Comparison of ENCODE assay signal across 8 cellular contexts in genomic region chr11:96112192-96113099, GRCh38.
DNase-seq lines count a peak whose midpoint lies in the region; ATAC-seq and TF ChIP-seq lines count a peak whose summit lies in the region.

No MANE protein-coding gene starts in this region.

- no peak overlapping the region for H3K27ac Mint-ChIP-seq in progenitor cell of endocrine pancreas

- H3K4me3 ChIP-seq in fibroblast of lung (replicated peaks in 1 of 4; ENCODE audit: control extremely low read depth in 1 of 4, insufficient read depth in 1 of 4, low read depth in 3 of 4, low read length in 4 of 4), result no peak overlapping the region
- no peak overlapping the region for H3K4me3 ChIP-seq in transverse colon

- H3K27ac ChIP-seq in fibroblast of lung (ENCODE audit: insufficient read depth, low read length) (peak overlapping the region; percentile 29), transverse colon (peak overlapping the region; percentile 32 to 66 (median 48))

- no peak for TF ChIP-seq CTCF in fibroblast of lung (conservative IDR thresholded peaks at IDR 0.05 in 1 of 2, IDR thresholded peaks at IDR 0.05 in 1 of 2; ENCODE audit: low read depth in 1 of 2, low read length in 2 of 2)
- no peak for TF ChIP-seq CTCF in transverse colon (IDR thresholded peaks at IDR 0.05)
- no peak for TF ChIP-seq CTCF in progenitor cell of endocrine pancreas (IDR thresholded peaks at IDR 0.05; ENCODE audit: unreplicated experiment)

- H3K9me3 Mint-ChIP-seq in progenitor cell of endocrine pancreas (ENCODE audit: low read depth), result no peaks in the 10 kb centered on the region

- H3K36me3 ChIP-seq in fibroblast of lung (ENCODE audit: control insufficient read depth, insufficient read depth, low read length), result no peaks in the 10 kb centered on the region
- H3K36me3 ChIP-seq in transverse colon, result no peaks in the 10 kb centered on the region

- intact Hi-C loops in transverse colon (cut with DNase I; ENCODE audit: low total_unique reads) (no loop called here), posterior cingulate gyrus (cut with DNase I) (no loop called here)

- no peak for TF ChIP-seq POLR2A in transverse colon (IDR thresholded peaks at IDR 0.05)

- H3K79me2 ChIP-seq in fibroblast of lung (ENCODE audit: control insufficient read depth, insufficient read depth, low read length), result no peaks in the 10 kb centered on the region

- ATAC-seq in HG03280 (IDR thresholded peaks at IDR 0.05; ENCODE audit: unreplicated experiment), result peak; percentile 91

- H3K4me2 ChIP-seq in fibroblast of lung (ENCODE audit: extremely low read depth, insufficient read depth, low read length), result peak overlapping the region; percentile 4

- no peak for TF ChIP-seq EP300 in transverse colon (IDR thresholded peaks at IDR 0.05; ENCODE audit: low read depth)

- H2AFZ ChIP-seq in fibroblast of lung (ENCODE audit: low read length), result no peak overlapping the region

- H3K4me3 Mint-ChIP-seq in progenitor cell of endocrine pancreas (ENCODE audit: low read depth), result no peak overlapping the region

- WGBS in transverse colon (ENCODE audit: low coverage in 1 of 2), 2 donors, result 82 to 83% methylated on average over 3 to 5 of the region's 5 CpGs

- H3K27me3 Mint-ChIP-seq in progenitor cell of endocrine pancreas, result no peaks in the 10 kb centered on the region

- H3K36me3 Mint-ChIP-seq in progenitor cell of endocrine pancreas (ENCODE audit: insufficient read depth), result no peaks in the 10 kb centered on the region

- in situ Hi-C loops in transverse colon (cut with MboI; ENCODE audit: low pct_ligation_motif_present in 1 of 4, low pct_unique_long_range_greater_than_20kb in 1 of 4, low sequenced_read_pairs in 3 of 4), result no loop called here

- H3K4me1 ChIP-seq in fibroblast of lung (ENCODE audit: control insufficient read depth, extremely low read depth, insufficient read depth, low read length) (peaks cover 6% of the 10 kb centered on the region), transverse colon (peaks cover 0 to 37% (median 11%) of the 10 kb centered on the region in 4 donors)

- H4K20me1 ChIP-seq in fibroblast of lung (ENCODE audit: control insufficient read depth, extremely low read depth, insufficient read depth, low read length), result no peaks in the 10 kb centered on the region

- H3K27me3 ChIP-seq in fibroblast of lung (ENCODE audit: control insufficient read depth, insufficient read depth, low read length) (no peaks in the 10 kb centered on the region), transverse colon (no peaks in the 10 kb centered on the region)

- H3K9ac ChIP-seq in fibroblast of lung (ENCODE audit: insufficient read depth, low read length), result no peak overlapping the region

- peak; percentile 10 for DNase-seq in stimulated activated CD4-positive, alpha-beta T cell treated with anti-CD3 and anti-CD28 coated beads, Interleukin-15, amount 100 ng/mL, for 48 hours (ENCODE audit: low read depth in 2 of 2)
- DNase-seq in stimulated activated CD4-positive, alpha-beta T cell treated with anti-CD3 and anti-CD28 coated beads, Interleukin-12 subunit alpha, Interleukin-12 subunit beta, amount 100 ng/mL, for 4 hours, result no peak
- DNase-seq in fibroblast of lung (ENCODE audit: low read depth in 2 of 2) (peak in 1 of 2 donors; percentile 36), transverse colon (no peak), progenitor cell of endocrine pancreas (ENCODE audit: low spot score, unreplicated experiment) (no peak), CD1c-positive myeloid dendritic cell (ENCODE audit: extremely low spot score) (no peak), posterior cingulate gyrus (no peak)

- H3K9me3 ChIP-seq in fibroblast of lung (ENCODE audit: control insufficient read depth, insufficient read depth, low read depth, low read length), result no peaks in the 10 kb centered on the region
- H3K9me3 ChIP-seq in transverse colon, result no peaks in the 10 kb centered on the region

- H3K4me1 Mint-ChIP-seq in progenitor cell of endocrine pancreas (ENCODE audit: low read depth), result peaks cover 26% of the 10 kb centered on the region

Comparison
In these comparisons a context has a peak if more than half of its experiments do, and no peak if none do; other contexts are left out.
1. DNase-seq: peak in stimulated activated CD4-positive, alpha-beta T cell treated with anti-CD3 and anti-CD28 coated beads, Interleukin-15, amount 100 ng/mL, for 48 hours (2 of 2); none in stimulated activated CD4-positive, alpha-beta T cell treated with anti-CD3 and anti-CD28 coated beads, Interleukin-12 subunit alpha, Interleukin-12 subunit beta, amount 100 ng/mL, for 4 hours (single experiment), transverse colon (single experiment), progenitor cell of endocrine pancreas (single experiment), CD1c-positive myeloid dendritic cell (single experiment) and posterior cingulate gyrus (0 of 10).